In genomic region chr4:7989654-7990053, GRCh38 we compare ENCODE assay signal across 1 cellular context.
TF ChIP-seq lines count a peak whose summit lies in the region.

No MANE protein-coding gene starts in this region.

TF ChIP-seq in IMR-90, 13 proteins besides CTCF, POLR2A, EP300 and RAD21:
- TF ChIP-seq NFE2L2 (IDR thresholded peaks at IDR 0.05; ENCODE audit: low read depth, low read length) (no peak), CHD1 (IDR thresholded peaks at IDR 0.05; ENCODE audit: low read depth, low read length) (no peak), SMC3 (IDR thresholded peaks at IDR 0.05; ENCODE audit: low read depth, low read length) (no peak), MAFK (IDR thresholded peaks at IDR 0.05; ENCODE audit: low read depth, low read length) (no peak), USF2 (IDR thresholded peaks at IDR 0.05; ENCODE audit: low read depth, low read length) (no peak)
